Comparison of ENCODE assay signal across 1 cellular context in genomic region chr10:24465899-24466615, GRCh38.
TF ChIP-seq lines count a peak whose summit lies in the region.

No MANE protein-coding gene starts in this region.

TF ChIP-seq in HEK293, 187 proteins besides CTCF, POLR2A, EP300 and RAD21 (continued from another document):
- peak; percentile 30; the same call in 1 of the 2 replicates for TF ChIP-seq PRDM1 (tag by site-specific recombination; IDR thresholded peaks at IDR 0.05)
- TF ChIP-seq ZNF366 (tag by site-specific recombination; conservative IDR thresholded peaks at IDR 0.05) = 0 out of 2 replicates have a peak, but pooled peaks have one; percentile 26
- peak; percentile 61; the same call in 1 of the 2 replicates for TF ChIP-seq ZNF501 (tag by site-specific recombination; IDR thresholded peaks at IDR 0.05)
- no peak for TF ChIP-seq EGR2 (tag by site-specific recombination; IDR thresholded peaks at IDR 0.05; ENCODE audit: low read depth)
- TF ChIP-seq SP7 (tag by site-specific recombination; IDR thresholded peaks at IDR 0.05) = peak; percentile 18; the same call in 1 of the 2 replicates
- no peak for TF ChIP-seq ZNF133 (tag by site-specific recombination; IDR thresholded peaks at IDR 0.05)
- TF ChIP-seq ZNF10 (tag by site-specific recombination; IDR thresholded peaks at IDR 0.05) = peak; percentile 79
- peak; percentile 26; the same call in 1 of the 2 replicates for TF ChIP-seq PRDM10 (tag by site-specific recombination; IDR thresholded peaks at IDR 0.05)
- peak; percentile 77; the same call in 1 of the 2 replicates for TF ChIP-seq ZBTB20 (tag by site-specific recombination; IDR thresholded peaks at IDR 0.05)
- TF ChIP-seq ZNF2 (tag by site-specific recombination; IDR thresholded peaks at IDR 0.05) = no peak
- TF ChIP-seq ZNF629 (tag by site-specific recombination; IDR thresholded peaks at IDR 0.05) = peak; percentile 75
